Comparison of ENCODE assay signal across 1 cellular context in genomic region chr14:99821519-99822165, GRCh38.
TF ChIP-seq lines count a peak whose summit lies in the region.

No MANE protein-coding gene starts in this region.

TF ChIP-seq in HEK293, 187 proteins besides CTCF, POLR2A, EP300 and RAD21 (continued from another document and continues in another):
- TF ChIP-seq ZBTB26 (tag by site-specific recombination; optimal IDR thresholded peaks at IDR 0.05), result peak; percentile 28
- TF ChIP-seq ZBTB10 (tag by site-specific recombination; IDR thresholded peaks at IDR 0.05), result peak; percentile 38; the same call in 1 of the 2 replicates
- TF ChIP-seq ZNF266 (tag by site-specific recombination; IDR thresholded peaks at IDR 0.05; ENCODE audit: low read depth), result no peak
- TF ChIP-seq ZNF26 (tag by site-specific recombination; IDR thresholded peaks at IDR 0.05), result no peak
- TF ChIP-seq KLF10 (tag by site-specific recombination; IDR thresholded peaks at IDR 0.05), result peak; percentile 96
- TF ChIP-seq OVOL3 (tag by site-specific recombination; IDR thresholded peaks at IDR 0.05), result peak; percentile 91
- TF ChIP-seq ZNF18 (tag by site-specific recombination; IDR thresholded peaks at IDR 0.05), result peak; percentile 90
- peak; percentile 95; the same call in 1 of the 2 replicates for TF ChIP-seq BCL11A (tag by site-specific recombination; IDR thresholded peaks at IDR 0.05; ENCODE audit: low read depth)
- TF ChIP-seq ZNF768 (tag by site-specific recombination; IDR thresholded peaks at IDR 0.05), result no peak
- TF ChIP-seq REST (tag by site-specific recombination; IDR thresholded peaks at IDR 0.05), result no peak
- peak; percentile 96; the same call in 1 of the 2 replicates for TF ChIP-seq ZNF391 (tag by site-specific recombination; IDR thresholded peaks at IDR 0.05; ENCODE audit: borderline replicate concordance, low read depth)
- TF ChIP-seq ZSCAN23 (tag by site-specific recombination; IDR thresholded peaks at IDR 0.05), result peak; percentile 99
- peak; percentile 85 for TF ChIP-seq ZSCAN4 (tag by site-specific recombination; IDR thresholded peaks at IDR 0.05)
- TF ChIP-seq ZNF585B (tag by site-specific recombination; IDR thresholded peaks at IDR 0.05), result no peak
- TF ChIP-seq KLF8 (tag by site-specific recombination; IDR thresholded peaks at IDR 0.05), result peak; percentile 99
- TF ChIP-seq ZFP69B (tag by site-specific recombination; IDR thresholded peaks at IDR 0.05), result peak; percentile 92
- peak; percentile 63; the same call in 1 of the 2 replicates for TF ChIP-seq ZBTB48 (tag by site-specific recombination; IDR thresholded peaks at IDR 0.05)
- TF ChIP-seq ZNF596 (tag by site-specific recombination; IDR thresholded peaks at IDR 0.05), result peak; percentile 71; the same call in 1 of the 2 replicates
- peak; percentile 84 for TF ChIP-seq ATF2 (tag by site-specific recombination; IDR thresholded peaks at IDR 0.05; ENCODE audit: low read depth)
- peak; percentile 98 for TF ChIP-seq PRDM4 (tag by site-specific recombination; IDR thresholded peaks at IDR 0.05)
- TF ChIP-seq ZNF37A (tag by site-specific recombination; IDR thresholded peaks at IDR 0.05), result no peak
- TF ChIP-seq ZNF362 (tag by site-specific recombination; IDR thresholded peaks at IDR 0.05), result peak; percentile 93
- TF ChIP-seq ZNF302 (tag by site-specific recombination; IDR thresholded peaks at IDR 0.05; ENCODE audit: low read depth), result peak; percentile 83; the same call in 1 of the 2 replicates
- TF ChIP-seq PRDM10 (tag by site-specific recombination; IDR thresholded peaks at IDR 0.05), result peak; percentile 83; the same call in 1 of the 2 replicates
- peak; percentile 33; the same call in 1 of the 2 replicates for TF ChIP-seq ZNF423 (tag by site-specific recombination; IDR thresholded peaks at IDR 0.05)
- TF ChIP-seq ZNF341 (tag by site-specific recombination; IDR thresholded peaks at IDR 0.05; ENCODE audit: low read depth), result peak; percentile 48
- no peak for TF ChIP-seq ZNF785 (tag by site-specific recombination; IDR thresholded peaks at IDR 0.05)
- peak; percentile 87; the same call in 1 of the 2 replicates for TF ChIP-seq ZNF19 (tag by site-specific recombination; IDR thresholded peaks at IDR 0.05; ENCODE audit: low read depth)
- TF ChIP-seq WT1 (tag by site-specific recombination; IDR thresholded peaks at IDR 0.05), result peak; percentile 100
